Comparison of ENCODE assay signal across 8 cellular contexts in the genomic region with DNA sequence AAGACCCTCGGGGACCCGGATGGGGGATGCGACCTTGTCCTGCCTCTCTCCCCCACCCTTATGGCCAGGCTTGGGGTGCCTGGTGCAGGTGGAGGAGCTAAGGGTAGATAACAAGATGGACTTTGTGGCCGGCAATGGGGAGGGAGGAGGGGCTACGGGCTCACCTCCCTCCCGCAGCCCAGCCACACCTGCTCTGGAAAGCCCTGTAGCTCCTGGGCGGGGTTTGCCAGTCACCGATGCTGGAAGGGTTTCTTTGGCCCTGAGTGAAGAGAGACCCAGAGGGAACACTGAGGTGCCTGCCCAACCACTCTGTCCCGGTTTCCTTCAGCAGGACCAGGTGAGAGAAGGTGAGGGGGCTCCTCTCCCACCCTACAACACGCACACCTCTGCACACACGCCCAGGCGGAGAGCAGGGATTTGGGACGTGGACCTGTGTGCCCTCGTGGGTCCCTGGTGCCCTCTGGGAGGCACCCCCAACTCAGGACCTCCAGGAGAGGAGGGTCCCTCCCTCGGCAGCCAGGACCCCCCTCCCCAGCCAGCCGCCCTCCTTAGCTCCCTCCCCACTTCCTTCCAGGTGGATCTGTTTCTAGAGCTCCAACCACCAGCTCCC. TPM values are rescaled to one million over a fixed set of nuclear protein-coding genes. Genes with fewer than 3 reads are reported as not detected.
DNase-seq lines count a peak whose midpoint lies in the region; ATAC-seq and TF ChIP-seq lines count a peak whose summit lies in the region.

A gene (plus strand): TSS at position 229 of the 610 bp plus-strand sequence. CDS start 6,986 bp downstream, outside the sequence.

- DNase-seq in T-helper 2 cell treated with Interferon-gamma antibody and Interleukin-4, amounts not matched to agents 5 μg/mL and 100 μg/mL, for 36 hours (ENCODE audit: low spot score) = no peak
- DNase-seq in T-helper 2 cell = no peak
- DNase-seq in activated naive CD8-positive, alpha-beta T cell treated with anti-CD3 and anti-CD28 coated beads for 36 hours = no peak
- peak; percentile 85 to 92 for DNase-seq in left colon
- DNase-seq in suprapubic skin (ENCODE audit: low spot score in 2 of 2) = no peak
- DNase-seq in occipital lobe (lab: John Stamatoyannopoulos, UW) = no peak
- no peak for DNase-seq in NCI-H2227 (lab: John Stamatoyannopoulos, UW; ENCODE audit: unreplicated experiment)
- no peak for DNase-seq in effector CD8-positive, alpha-beta T cell (lab: John Stamatoyannopoulos, UW)

- H3K9me3 Mint-ChIP-seq in T-helper 2 cell treated with Interferon-gamma antibody and Interleukin-4, amounts not matched to agents 5 μg/mL and 100 μg/mL, for 36 hours = no peaks in the 10 kb centered on the region
- no peaks in the 10 kb centered on the region for H3K9me3 Mint-ChIP-seq in activated naive CD8-positive, alpha-beta T cell treated with anti-CD3 and anti-CD28 coated beads for 36 hours

- 36% methylated on average over 14 of the region's 16 CpGs for WGBS in suprapubic skin

- H3K4me3 Mint-ChIP-seq in T-helper 2 cell treated with Interferon-gamma antibody and Interleukin-4, amounts not matched to agents 5 μg/mL and 100 μg/mL, for 36 hours = peak within 1 kb of the TSS; percentile 26
- H3K4me3 Mint-ChIP-seq in activated naive CD8-positive, alpha-beta T cell treated with anti-CD3 and anti-CD28 coated beads for 36 hours = peak within 1 kb of the TSS; percentile 52

- no peaks in the 10 kb centered on the region for H3K9me3 ChIP-seq in suprapubic skin

- H3K4me3 ChIP-seq in suprapubic skin = peak within 1 kb of the TSS; percentile 46

- peaks cover 7% of the 10 kb centered on the region for H3K4me1 Mint-ChIP-seq in T-helper 2 cell treated with Interferon-gamma antibody and Interleukin-4, amounts not matched to agents 5 μg/mL and 100 μg/mL, for 36 hours (ENCODE audit: low read depth)
- H3K4me1 Mint-ChIP-seq in activated naive CD8-positive, alpha-beta T cell treated with anti-CD3 and anti-CD28 coated beads for 36 hours = peaks cover 7% of the 10 kb centered on the region

- H3K27me3 ChIP-seq in suprapubic skin = no peaks in the 10 kb centered on the region

- H3K4me1 ChIP-seq in suprapubic skin = peaks cover 21% of the 10 kb centered on the region

- TF ChIP-seq EP300 in suprapubic skin (IDR thresholded peaks at IDR 0.05) = no peak

- intact Hi-C loops in left colon (cut with DNase I, micrococcal nuclease) = no loop called here

- H3K27ac Mint-ChIP-seq in T-helper 2 cell treated with Interferon-gamma antibody and Interleukin-4, amounts not matched to agents 5 μg/mL and 100 μg/mL, for 36 hours = no peak within 1 kb of the TSS
- H3K27ac Mint-ChIP-seq in activated naive CD8-positive, alpha-beta T cell treated with anti-CD3 and anti-CD28 coated beads for 36 hours = no peak within 1 kb of the TSS

- peak; percentile 81 for ATAC-seq in left colon

- H3K36me3 Mint-ChIP-seq in T-helper 2 cell treated with Interferon-gamma antibody and Interleukin-4, amounts not matched to agents 5 μg/mL and 100 μg/mL, for 36 hours (ENCODE audit: low read depth) = no peaks in the 10 kb centered on the region
- H3K36me3 Mint-ChIP-seq in activated naive CD8-positive, alpha-beta T cell treated with anti-CD3 and anti-CD28 coated beads for 36 hours = no peaks in the 10 kb centered on the region

- TF ChIP-seq POLR2A in suprapubic skin (IDR thresholded peaks at IDR 0.05) = no peak

- H3K27ac ChIP-seq in suprapubic skin = peak within 1 kb of the TSS; percentile 80

- H3K27me3 Mint-ChIP-seq in T-helper 2 cell treated with Interferon-gamma antibody and Interleukin-4, amounts not matched to agents 5 μg/mL and 100 μg/mL, for 36 hours (ENCODE audit: low read depth) = peaks cover 15% of the 10 kb centered on the region
- H3K27me3 Mint-ChIP-seq in activated naive CD8-positive, alpha-beta T cell treated with anti-CD3 and anti-CD28 coated beads for 36 hours = peaks cover 27% of the 10 kb centered on the region

- H3K36me3 ChIP-seq in suprapubic skin = no peaks in the 10 kb centered on the region

- TF ChIP-seq CTCF in suprapubic skin (IDR thresholded peaks at IDR 0.05) = no peak

RNA-seq across cellular contexts. Expression of the gene that starts here (rescaled TPM):
- not detected for total RNA-seq in activated naive CD8-positive, alpha-beta T cell treated with anti-CD3 and anti-CD28 coated beads for 36 hours
- total RNA-seq in left colon = 100 to 1,000 TPM in 1 of 2 donors, 10 to 100 TPM in 1; 74.3 to 147 TPM
- total RNA-seq in suprapubic skin = 10 to 100 TPM in 1 of 4 donors, 1 to 10 TPM in 3; 2.1 to 17.4 (median 4.9) TPM
- total RNA-seq in occipital lobe = not detected

Comparison
In these comparisons a context has a peak if more than half of its experiments do, and no peak if none do; other contexts are left out.
1. RNA of the gene that starts here (total RNA-seq): 74.3 to 147 TPM in left colon; 2.1 to 17.4 TPM in suprapubic skin, not detected in activated naive CD8-positive, alpha-beta T cell treated with anti-CD3 and anti-CD28 coated beads for 36 hours and not detected in occipital lobe (single experiment); every median in the first group is over 4 times any median in the second.
2. DNase-seq: peak in left colon (2 of 2); none in T-helper 2 cell treated with Interferon-gamma antibody and Interleukin-4, amounts not matched to agents 5 μg/mL and 100 μg/mL, for 36 hours (single experiment), T-helper 2 cell (0 of 5), activated naive CD8-positive, alpha-beta T cell treated with anti-CD3 and anti-CD28 coated beads for 36 hours (single experiment), suprapubic skin (0 of 2), occipital lobe (single experiment), NCI-H2227 (single experiment) and effector CD8-positive, alpha-beta T cell (single experiment).